ENCODE assay signal across 23 cellular contexts in the genomic region with DNA sequence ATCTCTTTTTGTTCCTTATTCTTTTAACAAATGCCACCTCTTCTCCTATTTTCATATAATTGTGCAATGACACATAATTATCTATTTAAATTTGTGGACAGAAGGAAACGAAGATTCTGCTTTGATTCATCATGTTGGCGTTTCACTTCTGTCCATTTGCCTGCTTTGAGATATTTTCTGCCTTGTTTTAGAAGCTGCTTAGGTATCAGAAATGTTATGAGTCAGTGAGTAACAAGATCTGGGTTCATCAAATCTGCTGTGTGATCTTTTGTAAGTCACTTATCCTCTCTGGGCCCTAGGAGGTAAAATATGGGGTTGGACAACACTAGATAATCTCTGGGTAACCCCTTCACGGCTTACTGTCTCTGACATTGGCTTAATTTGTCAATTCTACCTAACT. TPM values are rescaled to one million over a fixed set of nuclear protein-coding genes. Genes with fewer than 3 reads are reported as not detected.
DNase-seq lines count a peak whose midpoint lies in the region; ATAC-seq lines count a peak whose summit lies in the region.
"Had no signal": no experiment of that assay in that cellular context is flagged by ENCODE, and none has a peak within 500 bp of the region (broad histone marks: within the 10 kb centered on the region; RNA-seq: fewer than 3 reads in every experiment).

No MANE protein-coding gene starts in this region.

- H3K9me3 Mint-ChIP-seq in stimulated activated effector memory CD8-positive, alpha-beta T cell treated with anti-CD3 and anti-CD28 coated beads, Interleukin-12 subunit alpha, Interleukin-12 subunit beta, amount 100 ng/mL, for 72 hours: no peaks in the 10 kb centered on the region
- H3K9me3 Mint-ChIP-seq in activated T-cell treated with anti-CD3 and anti-CD28 coated beads, Interleukin-2, amount 50 U/mL, for 72 hours: no peaks in the 10 kb centered on the region
- H3K9me3 Mint-ChIP-seq: activated T-helper 2 cell treated with anti-CD3 and anti-CD28 coated beads, Interferon-gamma antibody, Interleukin-2, Interleukin-4, amounts not matched to agents 10 μg/mL and 5 μg/mL and 100 μg/mL, durations not matched to agents 14 hours and 24 hours and 36 hours; nephron progenitor cell had no signal

- H3K27ac Mint-ChIP-seq in stimulated activated effector memory CD8-positive, alpha-beta T cell treated with anti-CD3 and anti-CD28 coated beads, Interleukin-12 subunit alpha, Interleukin-12 subunit beta, amount 100 ng/mL, for 72 hours: no peak overlapping the region
- no peak overlapping the region for H3K27ac Mint-ChIP-seq in activated T-cell treated with anti-CD3 and anti-CD28 coated beads, Interleukin-2, amount 50 U/mL, for 72 hours
- H3K27ac Mint-ChIP-seq: activated CD4-positive, alpha-beta T cell treated with anti-CD3 and anti-CD28 coated beads for 36 hours; activated CD8-positive, alpha-beta memory T cell treated with anti-CD3 and anti-CD28 coated beads, Interleukin-2, amount 10 ng/mL, durations not matched to agents 7 days and 5 days; activated T-helper 2 cell treated with anti-CD3 and anti-CD28 coated beads, Interferon-gamma antibody, Interleukin-2, Interleukin-4, amounts not matched to agents 10 μg/mL and 5 μg/mL and 100 μg/mL, durations not matched to agents 14 hours and 24 hours and 36 hours; progenitor cell of endocrine pancreas had no signal

- no peaks in the 10 kb centered on the region for H3K4me1 Mint-ChIP-seq in stimulated activated effector memory CD8-positive, alpha-beta T cell treated with anti-CD3 and anti-CD28 coated beads, Interleukin-12 subunit alpha, Interleukin-12 subunit beta, amount 100 ng/mL, for 72 hours
- peaks cover 5% of the 10 kb centered on the region for H3K4me1 Mint-ChIP-seq in activated T-cell treated with anti-CD3 and anti-CD28 coated beads, Interleukin-2, amount 50 U/mL, for 72 hours (ENCODE audit: low read depth)
- H3K4me1 Mint-ChIP-seq: activated CD4-positive, alpha-beta T cell treated with anti-CD3 and anti-CD28 coated beads for 36 hours; activated CD8-positive, alpha-beta memory T cell treated with anti-CD3 and anti-CD28 coated beads, Interleukin-2, amount 10 ng/mL, durations not matched to agents 7 days and 5 days had no signal

- ATAC-seq in GM18858 (IDR thresholded peaks at IDR 0.05; ENCODE audit: unreplicated experiment) (peak; percentile 64), GM21526 (IDR thresholded peaks at IDR 0.05; ENCODE audit: low FRiP score, unreplicated experiment) (peak; percentile 77), HG03095 (IDR thresholded peaks at IDR 0.05; ENCODE audit: unreplicated experiment) (peak; percentile 82), HG03521 (IDR thresholded peaks at IDR 0.05; ENCODE audit: unreplicated experiment) (no peak), GM18909 (IDR thresholded peaks at IDR 0.05; ENCODE audit: poor library complexity, unreplicated experiment) (no peak)
- ATAC-seq in stimulated activated effector memory CD8-positive, alpha-beta T cell treated with anti-CD3 and anti-CD28 coated beads, Interleukin-12 subunit alpha, Interleukin-12 subunit beta, amount 100 ng/mL, for 72 hours: peak; percentile 45
- ATAC-seq in activated T-cell treated with anti-CD3 and anti-CD28 coated beads, Interleukin-2, amount 50 U/mL, for 72 hours (replicated peaks in 1 of 2): no peak
- ATAC-seq: activated CD4-positive, alpha-beta T cell treated with anti-CD3 and anti-CD28 coated beads for 36 hours; activated CD8-positive, alpha-beta memory T cell treated with anti-CD3 and anti-CD28 coated beads, Interleukin-2, amount 10 ng/mL, durations not matched to agents 7 days and 5 days; foreskin keratinocyte had no signal

- H3K27me3 Mint-ChIP-seq in activated T-cell treated with anti-CD3 and anti-CD28 coated beads, Interleukin-2, amount 50 U/mL, for 72 hours (ENCODE audit: low read depth): peaks cover 32% of the 10 kb centered on the region

- H3K4me3 Mint-ChIP-seq in stimulated activated effector memory CD8-positive, alpha-beta T cell treated with anti-CD3 and anti-CD28 coated beads, Interleukin-12 subunit alpha, Interleukin-12 subunit beta, amount 100 ng/mL, for 72 hours: no peak overlapping the region
- H3K4me3 Mint-ChIP-seq in activated T-cell treated with anti-CD3 and anti-CD28 coated beads, Interleukin-2, amount 50 U/mL, for 72 hours: no peak overlapping the region
- H3K4me3 Mint-ChIP-seq: activated CD4-positive, alpha-beta T cell treated with anti-CD3 and anti-CD28 coated beads for 36 hours; activated CD8-positive, alpha-beta memory T cell treated with anti-CD3 and anti-CD28 coated beads, Interleukin-2, amount 10 ng/mL, durations not matched to agents 7 days and 5 days; nephron progenitor cell had no signal

- H3K36me3 Mint-ChIP-seq in stimulated activated effector memory CD8-positive, alpha-beta T cell treated with anti-CD3 and anti-CD28 coated beads, Interleukin-12 subunit alpha, Interleukin-12 subunit beta, amount 100 ng/mL, for 72 hours: no peaks in the 10 kb centered on the region
- H3K36me3 Mint-ChIP-seq in activated T-cell treated with anti-CD3 and anti-CD28 coated beads, Interleukin-2, amount 50 U/mL, for 72 hours (ENCODE audit: insufficient read depth in 2 of 2): no peaks in the 10 kb centered on the region
- H3K36me3 Mint-ChIP-seq: activated CD8-positive, alpha-beta memory T cell treated with anti-CD3 and anti-CD28 coated beads, Interleukin-2, amount 10 ng/mL, durations not matched to agents 7 days and 5 days had no signal

- no peak for DNase-seq in stimulated activated effector memory CD8-positive, alpha-beta T cell treated with anti-CD3 and anti-CD28 coated beads, Interleukin-12 subunit alpha, Interleukin-12 subunit beta, amount 100 ng/mL, for 72 hours (ENCODE audit: low spot score in 2 of 2)
- no peak for DNase-seq in activated T-cell treated with anti-CD3 and anti-CD28 coated beads, Interleukin-2, amount 50 U/mL, for 72 hours
- DNase-seq: activated CD4-positive, alpha-beta T cell treated with anti-CD3 and anti-CD28 coated beads for 36 hours; activated CD8-positive, alpha-beta memory T cell treated with anti-CD3 and anti-CD28 coated beads, Interleukin-2, amount 10 ng/mL, durations not matched to agents 7 days and 5 days; brain microvascular endothelial cell; dorsolateral prefrontal cortex; foreskin keratinocyte; NCI-H1092; nephron progenitor cell; RPMI8226 had no signal

RNA-seq across cellular contexts. Expression of a gene that starts 7.3 kb away (rescaled TPM):
- not detected for total RNA-seq in activated T-cell treated with anti-CD3 and anti-CD28 coated beads, Interleukin-2, amount 50 U/mL, for 72 hours
- total RNA-seq: activated CD4-positive, alpha-beta T cell treated with anti-CD3 and anti-CD28 coated beads for 36 hours; activated CD8-positive, alpha-beta memory T cell treated with anti-CD3 and anti-CD28 coated beads, Interleukin-2, amount 10 ng/mL, durations not matched to agents 7 days and 5 days; activated T-helper 2 cell treated with anti-CD3 and anti-CD28 coated beads, Interferon-gamma antibody, Interleukin-2, Interleukin-4, amounts not matched to agents 10 μg/mL and 5 μg/mL and 100 μg/mL, durations not matched to agents 14 hours and 24 hours and 36 hours; foreskin keratinocyte; G401; H1; mesenteric fat pad; progenitor cell of endocrine pancreas; smooth muscle cell; suprapubic skin; vagina had no signal

Comparison
In these comparisons a context has a peak if more than half of its experiments do, and no peak if none do; other contexts are left out.
1. ATAC-seq: peak in GM18858 (single experiment), GM21526 (single experiment), HG03095 (single experiment) and stimulated activated effector memory CD8-positive, alpha-beta T cell treated with anti-CD3 and anti-CD28 coated beads, Interleukin-12 subunit alpha, Interleukin-12 subunit beta, amount 100 ng/mL, for 72 hours (single experiment); none in activated T-cell treated with anti-CD3 and anti-CD28 coated beads, Interleukin-2, amount 50 U/mL, for 72 hours (0 of 2), HG03521 (single experiment) and GM18909 (single experiment).